In the genomic region with DNA sequence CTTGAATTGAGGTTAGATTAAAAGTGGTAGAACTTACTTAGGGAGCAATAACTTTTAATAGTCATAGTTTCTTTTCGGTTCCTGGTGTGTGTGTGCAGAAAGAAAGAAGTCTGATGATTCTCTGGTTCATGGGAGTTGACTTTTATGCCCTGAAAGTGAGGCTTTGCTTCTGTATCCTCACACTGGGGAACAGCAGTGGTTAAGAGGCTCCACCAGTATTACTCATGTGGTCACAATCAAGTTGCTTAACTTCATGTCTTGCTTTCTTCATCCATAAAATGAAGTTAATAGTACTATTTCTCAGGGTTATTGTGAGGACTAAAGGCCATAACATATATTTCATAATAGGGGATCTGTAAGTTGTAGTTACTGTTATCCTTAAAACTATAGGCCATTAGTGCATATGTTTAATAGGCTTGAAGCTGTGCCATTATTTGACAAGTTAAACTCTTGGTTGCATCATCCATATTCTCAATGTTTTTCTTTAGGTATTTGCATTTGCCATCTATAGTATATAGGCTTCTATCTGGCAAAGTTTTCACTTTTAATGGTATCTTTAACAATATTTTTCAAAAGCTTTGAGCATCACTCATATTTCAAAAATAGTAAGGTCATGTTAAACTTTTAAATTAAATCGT, we compare ENCODE assay signal across 11 cellular contexts.
DNase-seq lines count a peak whose midpoint lies in the region; ATAC-seq, FAIRE-seq and TF ChIP-seq lines count a peak whose summit lies in the region.
"Had no signal": no experiment of that assay in that cellular context is flagged by ENCODE, and none has a peak within 500 bp of the region (broad histone marks: within the 10 kb centered on the region; RNA-seq: fewer than 3 reads in every experiment).

No MANE protein-coding gene starts in this region.

- TF ChIP-seq CTCF in natural killer cell (IDR thresholded peaks at IDR 0.05) (no peak), ascending aorta (IDR thresholded peaks at IDR 0.05) (no peak)

- H3K36me3 ChIP-seq in ascending aorta, result no peaks in the 10 kb centered on the region
- H3K36me3 ChIP-seq: adrenal gland, SJSA1 had no signal

- no peaks in the 10 kb centered on the region for H3K27me3 Mint-ChIP-seq in natural killer cell (ENCODE audit: low read depth in 2 of 2)

- no peak overlapping the region for H3K27ac ChIP-seq in ascending aorta
- H3K27ac ChIP-seq: adrenal gland, SJSA1 had no signal

- no peaks in the 10 kb centered on the region for H3K36me3 Mint-ChIP-seq in natural killer cell

- ATAC-seq in GM18873 (IDR thresholded peaks at IDR 0.05; ENCODE audit: low FRiP score, unreplicated experiment) (peak; percentile 74), HG02763 (IDR thresholded peaks at IDR 0.05; ENCODE audit: unreplicated experiment) (peak; percentile 86), natural killer cell (peak; percentile 50 to 75 (median 74)), Right ventricle myocardium inferior (no peak)

- no peaks in the 10 kb centered on the region for H3K9me3 Mint-ChIP-seq in natural killer cell

- no peak overlapping the region for H3K4me3 ChIP-seq in ascending aorta
- H3K4me3 ChIP-seq: adrenal gland, SJSA1 had no signal

- peak overlapping the region in 1 of 2 donors; percentile 30 for H3K27ac Mint-ChIP-seq in natural killer cell

- no peak for FAIRE-seq in HTR-8/SVneo (lab: Jason Lieb, UNC)
- FAIRE-seq: H1 had no signal

- no peaks in the 10 kb centered on the region for H3K4me1 ChIP-seq in ascending aorta
- H3K4me1 ChIP-seq: SJSA1 had no signal

- H3K9me3 ChIP-seq in ascending aorta, result no peaks in the 10 kb centered on the region
- H3K9me3 ChIP-seq: adrenal gland, SJSA1 had no signal

- intact Hi-C loops in natural killer cell (cut with micrococcal nuclease) (no loop called here), ascending aorta (cut with DNase I) (no loop called here), Right ventricle myocardium inferior (cut with DNase I) (no loop called here)

- DNase-seq in NOMO-1 treated with dmso at 0.1 percent for 144 hours (lab: John Stamatoyannopoulos, UW; ENCODE audit: unreplicated experiment), result peak; percentile 75
- no peak for DNase-seq in natural killer cell
- DNase-seq in activated CD4-positive, CD25-positive, alpha-beta regulatory T cell (lab: John Stamatoyannopoulos, UW), result no peak
- DNase-seq in ascending aorta (ENCODE audit: low spot score in 2 of 2), result no peak
- DNase-seq in HTR-8/SVneo (ENCODE audit: insufficient read length, low spot score), result no peak
- no peak for DNase-seq in Right ventricle myocardium inferior (ENCODE audit: missing footprints)
- DNase-seq: adrenal gland had no signal

- H3K4me3 Mint-ChIP-seq in natural killer cell, result no peak overlapping the region

- H3K27me3 ChIP-seq in ascending aorta, result no peaks in the 10 kb centered on the region
- H3K27me3 ChIP-seq: adrenal gland, SJSA1 had no signal

- H3K4me1 Mint-ChIP-seq in natural killer cell, result peaks cover 21 to 28% of the 10 kb centered on the region in 2 donors
